ENCODE assay signal across 8 cellular contexts in the genomic region with DNA sequence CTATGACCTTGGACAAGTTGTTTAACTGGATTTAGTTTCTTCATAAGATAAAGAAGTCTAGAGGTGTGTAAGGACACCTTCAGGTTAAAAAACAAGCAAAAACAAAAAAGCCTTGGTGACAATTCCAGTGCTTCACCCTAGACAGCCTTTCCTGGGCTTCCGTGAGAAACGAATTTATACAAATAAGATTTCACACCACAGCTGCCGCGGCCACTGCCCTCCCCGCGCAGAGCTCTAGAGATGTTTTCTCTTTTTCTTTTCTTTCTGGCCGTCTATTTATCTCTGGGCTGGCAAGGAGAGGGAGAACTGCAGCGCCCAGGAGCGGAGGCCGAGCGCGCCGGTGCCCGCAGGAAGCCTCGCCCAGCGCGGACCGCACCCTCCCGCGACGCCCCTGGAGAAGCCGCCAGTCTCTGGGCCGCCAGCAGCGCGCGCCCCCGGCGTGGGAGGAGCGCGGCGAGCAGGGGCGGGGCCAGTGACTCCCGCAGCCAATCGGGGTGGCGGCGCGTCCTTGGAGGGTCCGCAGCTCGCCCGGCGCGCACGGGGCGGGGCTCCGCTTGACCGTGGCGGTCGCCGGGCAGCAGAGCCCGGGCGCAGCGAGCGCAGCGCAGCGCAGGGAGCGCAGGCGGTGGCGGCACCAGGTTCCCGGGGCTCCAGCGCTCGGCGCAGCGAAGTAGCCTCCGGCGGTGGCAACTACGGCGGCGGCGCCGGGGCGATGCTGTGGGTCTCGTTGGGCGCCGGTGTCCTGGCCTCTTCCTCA.
DNase-seq lines count a peak whose midpoint lies in the region; ATAC-seq, FAIRE-seq and TF ChIP-seq lines count a peak whose summit lies in the region.

No MANE protein-coding gene starts in this region.

- under 1% methylated on average over 63 of the region's 74 CpGs for WGBS in hepatocyte (ENCODE audit: low lambda C conversion rate, missing lambda C conversion rate)

- H3K4me2 ChIP-seq in astrocyte (ENCODE audit: low read length) (peak overlapping the region; percentile 88), hepatocyte (peak overlapping the region; percentile 99)

- H3K27me3 ChIP-seq in astrocyte (ENCODE audit: insufficient read depth, low read length) = peaks cover 34% of the 10 kb centered on the region
- H3K27me3 ChIP-seq in hepatocyte = peaks cover 65% of the 10 kb centered on the region
- H3K27me3 ChIP-seq in uterus = no peaks in the 10 kb centered on the region

- no peaks in the 10 kb centered on the region for H3K4me1 Mint-ChIP-seq in astrocyte (ENCODE audit: low read depth, unreplicated experiment)

- peak; percentile 99 for ATAC-seq in HG02763 (IDR thresholded peaks at IDR 0.05; ENCODE audit: unreplicated experiment)

- H3K9ac ChIP-seq in astrocyte (ENCODE audit: low read length) = peak overlapping the region; percentile 61

- H3K9me3 Mint-ChIP-seq in astrocyte (ENCODE audit: unreplicated experiment) = no peaks in the 10 kb centered on the region

- peaks cover 43% of the 10 kb centered on the region for H3K27me3 Mint-ChIP-seq in astrocyte (ENCODE audit: low read depth, unreplicated experiment)

- peak overlapping the region; percentile 85 for H3K4me3 Mint-ChIP-seq in astrocyte (ENCODE audit: unreplicated experiment)

- H4K20me1 ChIP-seq in astrocyte (ENCODE audit: insufficient read depth, low read length) = no peaks in the 10 kb centered on the region
- H4K20me1 ChIP-seq in hepatocyte (ENCODE audit: insufficient read depth, poor library complexity, severe bottlenecking) = no peaks in the 10 kb centered on the region

- H2AFZ ChIP-seq in astrocyte (ENCODE audit: low read depth, low read length) (peak overlapping the region; percentile 82), hepatocyte (peak overlapping the region; percentile 80)

- no peaks in the 10 kb centered on the region for H3K9me3 ChIP-seq in astrocyte (ENCODE audit: insufficient read depth, low read depth, low read length)
- no peaks in the 10 kb centered on the region for H3K9me3 ChIP-seq in hepatocyte (ENCODE audit: low read depth)
- no peaks in the 10 kb centered on the region for H3K9me3 ChIP-seq in uterus

- no peak for TF ChIP-seq CTCF in astrocyte (IDR thresholded peaks at IDR 0.05; ENCODE audit: insufficient read depth, low read depth, low read length)
- no peak for TF ChIP-seq CTCF in hepatocyte (IDR thresholded peaks at IDR 0.05; ENCODE audit: poor library complexity)
- no peak for TF ChIP-seq CTCF in uterus (IDR thresholded peaks at IDR 0.05)

- DNase-seq in GM12891 (ENCODE audit: insufficient read length, low spot score) = peak; percentile 80
- peak; percentile 81 for DNase-seq in NCI-H128 (lab: John Stamatoyannopoulos, UW; ENCODE audit: unreplicated experiment)
- DNase-seq in T-helper 1 cell = peak; percentile 29 to 73 (median 52)
- peak; percentile 73 for DNase-seq in astrocyte (ENCODE audit: low read depth)
- DNase-seq in hepatocyte (ENCODE audit: low spot score) = peak; percentile 93
- DNase-seq in putamen (ENCODE audit: low spot score) = peak; percentile 85
- peak; percentile 80 to 88 for DNase-seq in uterus

- H3K4me3 ChIP-seq in astrocyte (ENCODE audit: insufficient read depth, low read depth, low read length) = peak overlapping the region; percentile 65
- H3K4me3 ChIP-seq in hepatocyte = peak overlapping the region; percentile 64
- H3K4me3 ChIP-seq in uterus = peak overlapping the region; percentile 67 to 77

- TF ChIP-seq POLR2A in GM12891 (IDR thresholded peaks at IDR 0.05; ENCODE audit: low read depth, low read length) (no peak), uterus (IDR thresholded peaks at IDR 0.05) (peak; percentile 61 to 64)

- peaks cover 3% of the 10 kb centered on the region for H3K4me1 ChIP-seq in astrocyte (ENCODE audit: insufficient read depth, low read length)
- H3K4me1 ChIP-seq in hepatocyte (ENCODE audit: insufficient read depth) = no peaks in the 10 kb centered on the region
- no peaks in the 10 kb centered on the region for H3K4me1 ChIP-seq in uterus

- intact Hi-C loops in uterus (cut with DNase I; ENCODE audit: low total_unique reads) = no loop called here

- no peak overlapping the region for H3K27ac Mint-ChIP-seq in astrocyte (ENCODE audit: unreplicated experiment)

- peak; percentile 95 for FAIRE-seq in GM12891 (lab: Jason Lieb, UNC)
- no peak for FAIRE-seq in astrocyte (lab: Jason Lieb, UNC)

- H3K27ac ChIP-seq in astrocyte (ENCODE audit: low read depth, low read length) (no peak overlapping the region), hepatocyte (no peak overlapping the region), uterus (peak overlapping the region; percentile 71 to 81)

- no peaks in the 10 kb centered on the region for H3K9me2 ChIP-seq in hepatocyte (replicated peaks; ENCODE audit: insufficient read depth)

- H3K36me3 Mint-ChIP-seq in astrocyte (ENCODE audit: low read depth, unreplicated experiment) = no peaks in the 10 kb centered on the region

- H3K79me2 ChIP-seq in astrocyte (ENCODE audit: insufficient read depth, low read length) = no peaks in the 10 kb centered on the region
- no peaks in the 10 kb centered on the region for H3K79me2 ChIP-seq in hepatocyte

- H3K36me3 ChIP-seq in astrocyte (ENCODE audit: insufficient read depth, low read length) = no peaks in the 10 kb centered on the region
- no peaks in the 10 kb centered on the region for H3K36me3 ChIP-seq in hepatocyte (replicated peaks; ENCODE audit: insufficient read depth, low read depth)
- no peaks in the 10 kb centered on the region for H3K36me3 ChIP-seq in uterus

TF ChIP-seq in GM12891, 5 proteins besides CTCF, POLR2A, EP300 and RAD21:
- TF ChIP-seq POLR2AphosphoS5 (IDR thresholded peaks at IDR 0.05; ENCODE audit: low read depth, low read length) (no peak), PAX5 (IDR thresholded peaks at IDR 0.05; ENCODE audit: insufficient read depth, low read length, severe bottlenecking) (no peak), SPI1 (IDR thresholded peaks at IDR 0.05; ENCODE audit: low read depth, low read length) (no peak)

Comparison
In these comparisons a context has a peak if more than half of its experiments do, and no peak if none do; other contexts are left out.
1. H3K27ac ChIP-seq: peak in uterus (2 of 2); none in astrocyte (single experiment) and hepatocyte (single experiment).
2. Peak in every context shown above with its lines, with median percentiles within 50 percentile points of each other: DNase-seq and H3K4me3 ChIP-seq.